8 cellular contexts compared by ENCODE assay signal in genomic region chr20:46767127-46767761, GRCh38. TPM values are rescaled to one million over a fixed set of nuclear protein-coding genes. Genes with fewer than 3 reads are reported as not detected.
DNase-seq lines count a peak whose midpoint lies in the region; ATAC-seq and TF ChIP-seq lines count a peak whose summit lies in the region.

No MANE protein-coding gene starts in this region.

- CTCF ChIA-PET in A673 (lab: Charles Lee) = no interaction called here
- CTCF ChIA-PET in activated CD4-positive, alpha-beta memory T cell treated with anti-CD3 and anti-CD28 coated beads, Interleukin-2, amount 10 ng/mL, durations not matched to agents 7 days and 5 days (lab: Charles Lee) = interaction anchor here (0.9 to 1.0 kb wide), 2 partner anchors 9 to 10 kb away, joined by 3 to 4 read pairs; no protein-coding TSS in a partner anchor

- no peaks in the 10 kb centered on the region for H3K4me1 Mint-ChIP-seq in activated CD4-positive, alpha-beta memory T cell treated with anti-CD3 and anti-CD28 coated beads, Interleukin-2, amount 10 ng/mL, durations not matched to agents 7 days and 5 days

- H3K4me3 ChIP-seq in A673 (ENCODE audit: low read depth, low read length, poor library complexity, severe bottlenecking) = no peak overlapping the region

- no peaks in the 10 kb centered on the region for H3K9me3 ChIP-seq in A673 (ENCODE audit: low read depth, low read length, poor library complexity, severe bottlenecking)

- no peaks in the 10 kb centered on the region for H3K4me1 ChIP-seq in A673 (ENCODE audit: insufficient read depth, low read length, poor library complexity, severe bottlenecking)

- H3K4me3 Mint-ChIP-seq in activated CD4-positive, alpha-beta memory T cell treated with anti-CD3 and anti-CD28 coated beads, Interleukin-2, amount 10 ng/mL, durations not matched to agents 7 days and 5 days = no peak overlapping the region

- peak; percentile 77 for TF ChIP-seq CTCF in A673 (conservative IDR thresholded peaks at IDR 0.05; ENCODE audit: low read depth, low read length)

- H3K27me3 ChIP-seq in A673 (replicated peaks; ENCODE audit: insufficient read depth, low read depth, low read length, poor library complexity) = peaks cover 17% of the 10 kb centered on the region

- no peaks in the 10 kb centered on the region for H3K36me3 ChIP-seq in A673 (ENCODE audit: insufficient read depth, low read length, poor library complexity, severe bottlenecking)

- BruUV-seq in A673 (replicated peaks; lab: Mats Ljungman, UMichigan) = no TSS peak

- H3K27ac Mint-ChIP-seq in activated CD4-positive, alpha-beta memory T cell treated with anti-CD3 and anti-CD28 coated beads, Interleukin-2, amount 10 ng/mL, durations not matched to agents 7 days and 5 days = no peak overlapping the region

- H3K9me3 Mint-ChIP-seq in activated CD4-positive, alpha-beta memory T cell treated with anti-CD3 and anti-CD28 coated beads, Interleukin-2, amount 10 ng/mL, durations not matched to agents 7 days and 5 days = no peaks in the 10 kb centered on the region

- intact Hi-C loops in A673 (cut with micrococcal nuclease; ENCODE audit: unreplicated experiment) = no loop called here

- POLR2A ChIA-PET in A673 (lab: Charles Lee; ENCODE audit: low non-redundant PET) = no interaction called here
- POLR2A ChIA-PET in activated CD4-positive, alpha-beta memory T cell treated with anti-CD3 and anti-CD28 coated beads, Interleukin-2, amount 10 ng/mL, durations not matched to agents 7 days and 5 days (lab: Charles Lee) = no interaction called here

- no peaks in the 10 kb centered on the region for H3K36me3 Mint-ChIP-seq in activated CD4-positive, alpha-beta memory T cell treated with anti-CD3 and anti-CD28 coated beads, Interleukin-2, amount 10 ng/mL, durations not matched to agents 7 days and 5 days (ENCODE audit: low read depth)

- ATAC-seq in GM19035 (IDR thresholded peaks at IDR 0.05; ENCODE audit: unreplicated experiment) (no peak), HG02852 (IDR thresholded peaks at IDR 0.05; ENCODE audit: unreplicated experiment) (no peak)

- DNase-seq in A673 (ENCODE audit: low spot score) (peak; percentile 49), ELF-1 (ENCODE audit: low read depth, low spot score) (peak; percentile 61), NCI-H1436 treated with DMSO at 0.1 percent for 48 hours (lab: John Stamatoyannopoulos, UW) (peak; percentile 52), kidney tubule cell (ENCODE audit: low spot score) (peak; percentile 54), superior temporal gyrus (ENCODE audit: extremely low spot score) (no peak)
- DNase-seq in activated CD4-positive, alpha-beta memory T cell treated with anti-CD3 and anti-CD28 coated beads, Interleukin-2, amount 10 ng/mL, durations not matched to agents 7 days and 5 days = peak; percentile 32

- H3K27ac ChIP-seq in A673 (ENCODE audit: low read depth, low read length, poor library complexity, severe bottlenecking) = no peak overlapping the region

- peaks cover 7% of the 10 kb centered on the region for H3K27me3 Mint-ChIP-seq in activated CD4-positive, alpha-beta memory T cell treated with anti-CD3 and anti-CD28 coated beads, Interleukin-2, amount 10 ng/mL, durations not matched to agents 7 days and 5 days

RNA-seq across cellular contexts. Expression of gene SLC2A10, which starts 57.8 kb away (rescaled TPM):
- 0.37 TPM in 1 of 2 replicates, not detected in the other for total RNA-seq in A673 (2021)
- not detected for total RNA-seq in activated CD4-positive, alpha-beta memory T cell treated with anti-CD3 and anti-CD28 coated beads, Interleukin-2, amount 10 ng/mL, durations not matched to agents 7 days and 5 days
